Comparison of ENCODE assay signal across 1 cellular context in genomic region chr6:54282186-54282585, GRCh38.
TF ChIP-seq lines count a peak whose summit lies in the region.

No MANE protein-coding gene starts in this region.

TF ChIP-seq in SK-N-SH, 30 proteins besides CTCF, POLR2A, EP300 and RAD21 (continued from another document):
- TF ChIP-seq NFIC (IDR thresholded peaks at IDR 0.05; ENCODE audit: borderline replicate concordance): peak; percentile 12; the same call in 1 of the 2 replicates
- TF ChIP-seq JUND (IDR thresholded peaks at IDR 0.05): peak; percentile 61
- no peak for TF ChIP-seq USF1 (IDR thresholded peaks at IDR 0.05; ENCODE audit: borderline replicate concordance, low read depth)
- peak; percentile 45; the same call in 1 of the 2 replicates for TF ChIP-seq ELF1 (IDR thresholded peaks at IDR 0.05)
- peak; percentile 66 for TF ChIP-seq FOSL2 (IDR thresholded peaks at IDR 0.05; ENCODE audit: borderline replicate concordance, low read depth)
